Comparison of ENCODE assay signal across 15 cellular contexts in genomic region chr19:388691-389090, GRCh38. TPM values are rescaled to one million over a fixed set of nuclear protein-coding genes. Genes with fewer than 3 reads are reported as not detected.
DNase-seq lines count a peak whose midpoint lies in the region; ATAC-seq and TF ChIP-seq lines count a peak whose summit lies in the region.
"Had no signal": no experiment of that assay in that cellular context is flagged by ENCODE, and none has a peak within 500 bp of the region (broad histone marks: within the 10 kb centered on the region; RNA-seq: fewer than 3 reads in every experiment).

No MANE protein-coding gene starts in this region.

- H3K4me3 Mint-ChIP-seq in MCF 10A (ENCODE audit: unreplicated experiment) (no peak overlapping the region), WTC11 (no peak overlapping the region)
- H3K4me3 Mint-ChIP-seq: B cell; CD4-positive, alpha-beta memory T cell had no signal

- H3K27ac ChIP-seq in breast epithelium, result no peak overlapping the region
- H3K27ac ChIP-seq: GM23248 had no signal

- H3K9me3 Mint-ChIP-seq in MCF 10A (ENCODE audit: unreplicated experiment) (peaks cover 9% of the 10 kb centered on the region), WTC11 (peaks cover 13% of the 10 kb centered on the region)

- H3K9me3 ChIP-seq in breast epithelium, result no peaks in the 10 kb centered on the region

- H3K27ac Mint-ChIP-seq in MCF 10A (ENCODE audit: low read depth, unreplicated experiment) (peak overlapping the region; percentile 75), WTC11 (no peak overlapping the region)
- H3K27ac Mint-ChIP-seq: B cell; CD4-positive, alpha-beta memory T cell; IgD-negative memory B cell had no signal

- TF ChIP-seq POLR2A in breast epithelium (IDR thresholded peaks at IDR 0.05), result no peak

- no TSS peak for BruUV-seq in MCF 10A (replicated peaks; lab: Mats Ljungman, UMichigan)

- H3K4me1 ChIP-seq in breast epithelium, result no peaks in the 10 kb centered on the region

- H3K4me1 Mint-ChIP-seq in MCF 10A (ENCODE audit: insufficient read depth, unreplicated experiment) (peaks cover 9% of the 10 kb centered on the region), WTC11 (peaks cover 26% of the 10 kb centered on the region)
- H3K4me1 Mint-ChIP-seq: B cell had no signal

- POLR2A ChIA-PET in MCF 10A (lab: Yijun Ruan, JAX) (no interaction called here), WTC11 (lab: Charles Lee) (interaction anchor here (0.6 to 1.5 kb wide), 2 partner anchors 74 to 122 kb away, joined by 4 to 7 read pairs; no protein-coding TSS in a partner anchor)

- DNase-seq in MCF 10A (ENCODE audit: unreplicated experiment) (no peak), breast epithelium (ENCODE audit: low spot score in 2 of 2) (no peak), WTC11 (ENCODE audit: low spot score) (peak; percentile 8), left lobe of liver (ENCODE audit: low spot score) (peak; percentile 37), posterior vena cava (ENCODE audit: low spot score) (peak; percentile 45), T1000 (lab: John Stamatoyannopoulos, UW) (no peak)
- DNase-seq: C1 segment of cervical spinal cord; CD4-positive, alpha-beta memory T cell; DND-41; GDM1 had no signal

- H3K4me3 ChIP-seq in breast epithelium, result no peak overlapping the region
- H3K4me3 ChIP-seq: GM23248 had no signal

- intact Hi-C loops in MCF 10A (cut with micrococcal nuclease), result loop anchor here (10.0 kb wide), 1 partner anchor 116 kb away; the partner anchor contains the start of gene TPGS1
- intact Hi-C loops in breast epithelium (cut with DNase I; ENCODE audit: low total_unique reads), result no loop called here
- intact Hi-C loops in posterior vena cava (cut with DNase I), result loop anchor here in 1 of 2 donors (10.0 kb wide), 1 partner anchor 86 kb away; a partner anchor contains a TSS

- no peak for ATAC-seq in WTC11
- ATAC-seq in left lobe of liver, result no peak
- ATAC-seq in GM18519 (IDR thresholded peaks at IDR 0.05; ENCODE audit: low FRiP score, unreplicated experiment), result no peak
- ATAC-seq in HG03159 (IDR thresholded peaks at IDR 0.05; ENCODE audit: unreplicated experiment), result no peak

- peaks cover 0 to 9% of the 10 kb centered on the region in 2 donors for H3K27me3 ChIP-seq in breast epithelium

- CTCF ChIA-PET in MCF 10A (lab: Yijun Ruan, JAX), result no interaction called here
- CTCF ChIA-PET in WTC11 (lab: Charles Lee), result interaction anchor here (0.6 to 2.2 kb wide), 7 partner anchors 24 to 142 kb away, joined by 4 to 7 read pairs (median 6); no protein-coding TSS in a partner anchor

- H3K36me3 Mint-ChIP-seq in MCF 10A (ENCODE audit: insufficient read depth, unreplicated experiment), result peaks cover 7% of the 10 kb centered on the region
- H3K36me3 Mint-ChIP-seq in WTC11, result peaks cover 5% of the 10 kb centered on the region; the same call in 1 of the 2 replicates
- H3K36me3 Mint-ChIP-seq: CD4-positive, alpha-beta memory T cell; IgD-negative memory B cell had no signal

- H3K36me3 ChIP-seq in breast epithelium, result no peaks in the 10 kb centered on the region

- no peak for TF ChIP-seq CTCF in MCF 10A (IDR thresholded peaks at IDR 0.05; ENCODE audit: unreplicated experiment)
- TF ChIP-seq CTCF in breast epithelium (IDR thresholded peaks at IDR 0.05), result no peak
- no peak for TF ChIP-seq CTCF in WTC11 (IDR thresholded peaks at IDR 0.05)

- H3K27me3 Mint-ChIP-seq in MCF 10A (ENCODE audit: insufficient read depth, unreplicated experiment), result no peaks in the 10 kb centered on the region
- H3K27me3 Mint-ChIP-seq in WTC11 (ENCODE audit: low read depth), result peaks cover 10% of the 10 kb centered on the region

TF ChIP-seq in WTC11, 78 proteins besides CTCF, POLR2A, EP300 and RAD21 (continues in another document):
- TF ChIP-seq ZBTB43 (CRISPR knock-in tag; IDR thresholded peaks at IDR 0.05) (no peak), MLX (CRISPR knock-in tag; IDR thresholded peaks at IDR 0.05) (no peak), KAT7 (CRISPR knock-in tag; IDR thresholded peaks at IDR 0.05; ENCODE audit: borderline replicate concordance) (no peak), E2F5 (CRISPR knock-in tag; IDR thresholded peaks at IDR 0.05) (no peak), NR3C1 (CRISPR knock-in tag; conservative IDR thresholded peaks at IDR 0.05; ENCODE audit: low read depth) (no peak), FOXJ3 (CRISPR knock-in tag; IDR thresholded peaks at IDR 0.05; ENCODE audit: borderline replicate concordance) (no peak), ATF6 (CRISPR knock-in tag; IDR thresholded peaks at IDR 0.05) (no peak), NR1H2 (CRISPR knock-in tag; IDR thresholded peaks at IDR 0.05) (no peak), FOXP4 (CRISPR knock-in tag; IDR thresholded peaks at IDR 0.05) (no peak), ZNF138 (CRISPR knock-in tag; conservative IDR thresholded peaks at IDR 0.05) (no peak), CREM (CRISPR knock-in tag; IDR thresholded peaks at IDR 0.05) (no peak), NFE2L1 (CRISPR knock-in tag; IDR thresholded peaks at IDR 0.05) (no peak), ZBTB21 (CRISPR knock-in tag; IDR thresholded peaks at IDR 0.05; ENCODE audit: borderline replicate concordance) (no peak), CREB1 (CRISPR knock-in tag; IDR thresholded peaks at IDR 0.05) (no peak), ZNF263 (CRISPR knock-in tag; IDR thresholded peaks at IDR 0.05; ENCODE audit: low read depth) (no peak), FOXK1 (CRISPR knock-in tag; IDR thresholded peaks at IDR 0.05) (no peak), RORB (CRISPR knock-in tag; IDR thresholded peaks at IDR 0.05) (no peak)

RNA-seq across cellular contexts. Expression of gene C2CD4C, which starts 20.3 kb away (rescaled TPM):
- total RNA-seq in MCF 10A (2022) (0.49 and 0.88 TPM in 2 replicates), breast epithelium (1 to 10 TPM in 1 of 3 donors, under 1 TPM in 2; 0.29 to 2.6 (median 0.80) TPM), WTC11 (2021) (6.6 to 9.8 TPM (median 7.9 TPM) in 3 replicates), left lobe of liver (0.33 TPM), posterior vena cava (1 to 10 TPM; 1.1 to 2.9 TPM)
- total RNA-seq: B cell; CD4-positive, alpha-beta memory T cell had no signal

RNA-seq across cellular contexts. Expression of gene MIER2, which starts 44.1 kb away (rescaled TPM):
- 24.2 TPM in 2 replicates for total RNA-seq in MCF 10A (2022)
- 10 to 100 TPM in 2 of 3 donors, 1 to 10 TPM in 1; 5.4 to 17.0 (median 12.8) TPM for total RNA-seq in breast epithelium
- total RNA-seq in WTC11 (2021), result 56.3 to 63.6 TPM (median 60.9 TPM) in 3 replicates
- total RNA-seq in left lobe of liver, result 4.6 TPM
- total RNA-seq in posterior vena cava, result 10 to 100 TPM; 18.8 to 25.3 TPM

Comparison
In these comparisons a context has a peak if more than half of its experiments do, and no peak if none do; other contexts are left out.
1. DNase-seq: peak in WTC11 (single experiment), left lobe of liver (single experiment) and posterior vena cava (single experiment); none in MCF 10A (single experiment), breast epithelium (0 of 2) and T1000 (single experiment).